ENCODE assay signal across 17 cellular contexts in genomic region chr1:203467550-203467921, GRCh38. TPM values are rescaled to one million over a fixed set of nuclear protein-coding genes. Genes with fewer than 3 reads are reported as not detected.
DNase-seq lines count a peak whose midpoint lies in the region; ATAC-seq and TF ChIP-seq lines count a peak whose summit lies in the region.
"Had no signal": no experiment of that assay in that cellular context is flagged by ENCODE, and none has a peak within 500 bp of the region (broad histone marks: within the 10 kb centered on the region; RNA-seq: fewer than 3 reads in every experiment).

No MANE protein-coding gene starts in this region.

- no peaks in the 10 kb centered on the region for H3K9me2 ChIP-seq in hepatocyte (replicated peaks; ENCODE audit: insufficient read depth)

- no peaks in the 10 kb centered on the region for H4K20me1 ChIP-seq in hepatocyte (ENCODE audit: insufficient read depth, poor library complexity, severe bottlenecking)

- no peak for TF ChIP-seq POLR2A in prostate gland (IDR thresholded peaks at IDR 0.05)
- no peak for TF ChIP-seq POLR2A in vagina (IDR thresholded peaks at IDR 0.05)

- peak overlapping the region; percentile 67 for H3K27ac ChIP-seq in hepatocyte
- H3K27ac ChIP-seq in prostate gland: peak overlapping the region; percentile 78 to 85
- H3K27ac ChIP-seq in vagina: peak overlapping the region; percentile 95
- H3K27ac ChIP-seq: neutrophil had no signal

- H3K4me3 ChIP-seq in hepatocyte (no peak overlapping the region), prostate gland (no peak overlapping the region), vagina (no peak overlapping the region)
- H3K4me3 ChIP-seq: HAP-1 had no signal

- 80% methylated on average over 9 of the region's 9 CpGs for WGBS in hepatocyte (ENCODE audit: low lambda C conversion rate, missing lambda C conversion rate)
- 61% methylated on average over 9 of the region's 9 CpGs for WGBS in prostate gland

- peak; percentile 87 for DNase-seq in Right ventricle myocardium inferior (ENCODE audit: missing footprints)
- no peak for DNase-seq in cardiac septum (ENCODE audit: low spot score)
- DNase-seq in hepatocyte (ENCODE audit: low spot score): peak; percentile 42
- no peak for DNase-seq in prostate gland (ENCODE audit: low spot score)
- DNase-seq in vagina (ENCODE audit: extremely low spot score in 2 of 2): no peak
- no peak for DNase-seq in NAMALWA (ENCODE audit: low spot score)
- DNase-seq in activated T-cell treated with anti-CD3 and anti-CD28 coated beads, Interleukin-2, amount 50 U/mL, for 1 hour: no peak
- DNase-seq: activated B cell treated with CpG ODN at 0.5 μM for 24 hours, DMS79, NCI-H774, T-helper 1 cell had no signal

- peak; percentile 71 for ATAC-seq in Right ventricle myocardium inferior
- no peak for ATAC-seq in HG03378 (IDR thresholded peaks at IDR 0.05; ENCODE audit: unreplicated experiment)

- H3K9me3 ChIP-seq in hepatocyte (ENCODE audit: low read depth) (no peaks in the 10 kb centered on the region), prostate gland (no peaks in the 10 kb centered on the region), vagina (no peaks in the 10 kb centered on the region)
- H3K9me3 ChIP-seq: HAP-1, neutrophil had no signal

- H3K4me1 ChIP-seq in hepatocyte (ENCODE audit: insufficient read depth) (peaks cover 25% of the 10 kb centered on the region), prostate gland (replicated peaks) (peaks cover 6% of the 10 kb centered on the region), vagina (peaks cover 41% of the 10 kb centered on the region)

- H3K4me2 ChIP-seq in hepatocyte: no peak overlapping the region

- H3K36me3 ChIP-seq in hepatocyte (replicated peaks; ENCODE audit: insufficient read depth, low read depth) (no peaks in the 10 kb centered on the region), prostate gland (no peaks in the 10 kb centered on the region), vagina (no peaks in the 10 kb centered on the region)
- H3K36me3 ChIP-seq: HAP-1, neutrophil had no signal

- H3K27me3 ChIP-seq in hepatocyte (no peaks in the 10 kb centered on the region), prostate gland (replicated peaks; ENCODE audit: insufficient read depth) (no peaks in the 10 kb centered on the region), vagina (no peaks in the 10 kb centered on the region)

- no peaks in the 10 kb centered on the region for H3K79me2 ChIP-seq in hepatocyte

- H2AFZ ChIP-seq in hepatocyte: no peak overlapping the region

- intact Hi-C loops in Right ventricle myocardium inferior (cut with DNase I): no loop called here
- intact Hi-C loops in cardiac septum (cut with DNase I): no loop called here
- intact Hi-C loops in prostate gland (cut with DNase I): no loop called here
- intact Hi-C loops in vagina (cut with DNase I): loop anchor here (5.0 kb wide), 1 partner anchor 190 kb away; no protein-coding TSS in a partner anchor

- no peak for TF ChIP-seq CTCF in hepatocyte (IDR thresholded peaks at IDR 0.05; ENCODE audit: poor library complexity)
- no peak for TF ChIP-seq CTCF in prostate gland (IDR thresholded peaks at IDR 0.05)
- no peak for TF ChIP-seq CTCF in vagina (IDR thresholded peaks at IDR 0.05)

RNA-seq across cellular contexts. Expression of gene PRELP, which starts 8.1 kb away (rescaled TPM):
- total RNA-seq in Right ventricle myocardium inferior (27.1 TPM), cardiac septum (49.7 TPM), hepatocyte (0.83 and 0.84 TPM in 2 replicates), prostate gland (10 to 100 TPM; 17.9 to 43.2 TPM), vagina (128 TPM)
- 8.7 and 10.8 TPM in 2 replicates for polyA plus RNA-seq in hepatocyte
- total RNA-seq: A172, activated B cell treated with CpG ODN at 0.5 μM for 24 hours, RPMI7951 had no signal
- polyA plus RNA-seq: CD14-positive monocyte had no signal

RNA-seq across cellular contexts. Expression of gene OPTC, which starts 26.4 kb away (rescaled TPM):
- not detected for total RNA-seq in Right ventricle myocardium inferior
- not detected for total RNA-seq in cardiac septum
- total RNA-seq in hepatocyte: not detected in 2 replicates
- 0.28 TPM in 1 of 2 replicates, not detected in the other for polyA plus RNA-seq in hepatocyte
- total RNA-seq in prostate gland: not detected
- total RNA-seq in vagina: not detected
- total RNA-seq: A172, activated B cell treated with CpG ODN at 0.5 μM for 24 hours, RPMI7951 had no signal
- polyA plus RNA-seq: CD14-positive monocyte had no signal

Comparison
In these comparisons a context has a peak if more than half of its experiments do, and no peak if none do; other contexts are left out.
1. DNase-seq: peak in Right ventricle myocardium inferior (single experiment) and hepatocyte (single experiment); none in cardiac septum (single experiment), prostate gland (single experiment), vagina (0 of 2), NAMALWA (single experiment) and activated T-cell treated with anti-CD3 and anti-CD28 coated beads, Interleukin-2, amount 50 U/mL, for 1 hour (single experiment).
2. RNA of gene PRELP, which starts 8.1 kb away (total RNA-seq): 128 TPM in vagina (single experiment), 49.7 TPM in cardiac septum (single experiment), 17.9 to 43.2 TPM in prostate gland and 27.1 TPM in Right ventricle myocardium inferior (single experiment); 0.83 to 0.84 TPM in hepatocyte; every median in the first group is over 10 times any median in the second.
3. Peak in every context shown above with its lines, with median percentiles within 50 percentile points of each other: H3K27ac ChIP-seq.